ENCODE assay signal across 8 cellular contexts in genomic region chr21:36113647-36114428, GRCh38. TPM values are rescaled to one million over a fixed set of nuclear protein-coding genes. Genes with fewer than 3 reads are reported as not detected.
DNase-seq lines count a peak whose midpoint lies in the region; ATAC-seq and TF ChIP-seq lines count a peak whose summit lies in the region.

No MANE protein-coding gene starts in this region.

- H3K36me3 Mint-ChIP-seq in activated CD4-positive, alpha-beta memory T cell treated with anti-CD3 and anti-CD28 coated beads, Interleukin-2, amount 10 ng/mL, durations not matched to agents 7 days and 5 days (ENCODE audit: low read depth), result no peaks in the 10 kb centered on the region

- no peaks in the 10 kb centered on the region for H3K36me3 ChIP-seq in left lung

- peaks cover 2% of the 10 kb centered on the region for H3K9me3 Mint-ChIP-seq in activated CD4-positive, alpha-beta memory T cell treated with anti-CD3 and anti-CD28 coated beads, Interleukin-2, amount 10 ng/mL, durations not matched to agents 7 days and 5 days

- TF ChIP-seq POLR2A in lower leg skin (IDR thresholded peaks at IDR 0.05), result no peak

- ATAC-seq in left ventricle myocardium superior, result peak; percentile 40
- ATAC-seq in left cardiac atrium, result no peak
- ATAC-seq in left lung, result peak; percentile 72

- H3K4me1 Mint-ChIP-seq in activated CD4-positive, alpha-beta memory T cell treated with anti-CD3 and anti-CD28 coated beads, Interleukin-2, amount 10 ng/mL, durations not matched to agents 7 days and 5 days, result peaks cover 29% of the 10 kb centered on the region

- H3K4me1 ChIP-seq in left lung, result peaks cover 0 to 21% of the 10 kb centered on the region in 2 donors

- TF ChIP-seq CTCF in left lung (IDR thresholded peaks at IDR 0.05) (no peak), lower leg skin (IDR thresholded peaks at IDR 0.05) (no peak)

- peak overlapping the region; percentile 65 to 77 for H3K27ac ChIP-seq in left lung

- H3K27me3 ChIP-seq in left lung, result no peaks in the 10 kb centered on the region

- H3K4me3 Mint-ChIP-seq in activated CD4-positive, alpha-beta memory T cell treated with anti-CD3 and anti-CD28 coated beads, Interleukin-2, amount 10 ng/mL, durations not matched to agents 7 days and 5 days, result peak overlapping the region; percentile 57

- peak overlapping the region; percentile 73 for H3K27ac Mint-ChIP-seq in activated CD4-positive, alpha-beta memory T cell treated with anti-CD3 and anti-CD28 coated beads, Interleukin-2, amount 10 ng/mL, durations not matched to agents 7 days and 5 days

- CTCF ChIA-PET in activated CD4-positive, alpha-beta memory T cell treated with anti-CD3 and anti-CD28 coated beads, Interleukin-2, amount 10 ng/mL, durations not matched to agents 7 days and 5 days (lab: Charles Lee), result interaction anchor here (0.7 to 4.2 kb wide), 23 partner anchors 9 to 835 kb away, joined by 3 to 40 read pairs (median 4); partner anchors contain the start of genes CBR1 and SETD4

- H3K9me3 ChIP-seq in left lung, result no peaks in the 10 kb centered on the region

- WGBS in lower leg skin, 2 donors, result 42 to 51% methylated on average over 17 of the region's 17 CpGs

- peak overlapping the region in 1 of 2 donors; percentile 41 for H3K4me3 ChIP-seq in left lung
- H3K4me3 ChIP-seq in lower leg skin (ENCODE audit: low read depth, poor library complexity, severe bottlenecking), result no peak overlapping the region

- intact Hi-C loops in left ventricle myocardium superior (cut with micrococcal nuclease), result loop anchor here (10.0 kb wide), 1 partner anchor 49 kb away; the partner anchor contains the start of gene SETD4
- intact Hi-C loops in left cardiac atrium (cut with DNase I), result loop anchor here in 1 of 2 donors (5.0 kb wide), 1 partner anchor 42 kb away; the partner anchor contains the start of gene CBR1
- intact Hi-C loops in left lung (cut with DNase I), result no loop called here
- intact Hi-C loops in lower leg skin (cut with DNase I; ENCODE audit: low total_unique reads), result loop anchor here (10.0 kb wide), 1 partner anchor 259 kb away; no protein-coding TSS in a partner anchor

- peaks cover 14% of the 10 kb centered on the region for H3K27me3 Mint-ChIP-seq in activated CD4-positive, alpha-beta memory T cell treated with anti-CD3 and anti-CD28 coated beads, Interleukin-2, amount 10 ng/mL, durations not matched to agents 7 days and 5 days

- POLR2A ChIA-PET in activated CD4-positive, alpha-beta memory T cell treated with anti-CD3 and anti-CD28 coated beads, Interleukin-2, amount 10 ng/mL, durations not matched to agents 7 days and 5 days (lab: Charles Lee), result interaction anchor here (0.9 to 3.4 kb wide), 4 partner anchors 9 to 207 kb away, joined by 3 to 21 read pairs (median 6); partner anchors contain the start of genes MORC3 and SETD4

- DNase-seq in left ventricle myocardium superior (no peak), left cardiac atrium (no peak), left lung (peak; percentile 76 to 88), CD1c-positive myeloid dendritic cell (ENCODE audit: extremely low spot score) (no peak), NCI-H1930 (lab: John Stamatoyannopoulos, UW) (no peak), kidney glomerular epithelial cell (lab: John Stamatoyannopoulos, UW) (no peak), lower leg skin (ENCODE audit: low spot score in 2 of 2) (no peak)
- DNase-seq in activated CD4-positive, alpha-beta memory T cell treated with anti-CD3 and anti-CD28 coated beads, Interleukin-2, amount 10 ng/mL, durations not matched to agents 7 days and 5 days, result peak; percentile 20

RNA-seq across cellular contexts. Expression of gene CBR3, which starts 21.0 kb away (rescaled TPM):
- total RNA-seq in left ventricle myocardium superior (2.6 TPM), left cardiac atrium (1 to 10 TPM; 4.9 to 7.5 TPM), left lung (1 to 10 TPM; 2.5 to 4.7 TPM), lower leg skin (10 to 100 TPM; 21.3 to 45.9 (median 37.9) TPM)
- 10 to 100 TPM; 27.3 to 29.0 TPM for total RNA-seq in activated CD4-positive, alpha-beta memory T cell treated with anti-CD3 and anti-CD28 coated beads, Interleukin-2, amount 10 ng/mL, durations not matched to agents 7 days and 5 days

RNA-seq across cellular contexts. Expression of gene DOP1B, which starts 42.8 kb away (rescaled TPM):
- total RNA-seq in left ventricle myocardium superior (15.8 TPM), left cardiac atrium (1 to 10 TPM; 6.5 to 7.0 TPM), left lung (10 to 100 TPM; 27.4 to 29.6 TPM), lower leg skin (10 to 100 TPM; 20.0 to 47.3 (median 33.5) TPM)
- total RNA-seq in activated CD4-positive, alpha-beta memory T cell treated with anti-CD3 and anti-CD28 coated beads, Interleukin-2, amount 10 ng/mL, durations not matched to agents 7 days and 5 days, result 10 to 100 TPM; 23.1 to 24.9 TPM

RNA-seq across cellular contexts. Expression of gene CBR1, which starts 44.0 kb away (rescaled TPM):
- total RNA-seq in left ventricle myocardium superior, result 25.8 TPM
- 10 to 100 TPM; 25.3 to 34.8 TPM for total RNA-seq in left cardiac atrium
- total RNA-seq in activated CD4-positive, alpha-beta memory T cell treated with anti-CD3 and anti-CD28 coated beads, Interleukin-2, amount 10 ng/mL, durations not matched to agents 7 days and 5 days, result 10 to 100 TPM; 42.0 to 44.1 TPM
- total RNA-seq in left lung, result 10 to 100 TPM; 64.1 to 83.4 TPM
- total RNA-seq in lower leg skin, result 100 to 1,000 TPM; 312 to 945 (median 473) TPM

RNA-seq across cellular contexts. Expression of gene SETD4, which starts 53.5 kb away (rescaled TPM):
- total RNA-seq in left ventricle myocardium superior, result 10.3 TPM
- 10 to 100 TPM; 11.5 TPM for total RNA-seq in left cardiac atrium
- 10 to 100 TPM; 15.5 to 17.4 TPM for total RNA-seq in activated CD4-positive, alpha-beta memory T cell treated with anti-CD3 and anti-CD28 coated beads, Interleukin-2, amount 10 ng/mL, durations not matched to agents 7 days and 5 days
- 10 to 100 TPM; 16.6 to 21.3 TPM for total RNA-seq in left lung
- total RNA-seq in lower leg skin, result 10 to 100 TPM; 21.1 to 41.6 (median 30.1) TPM

Comparison
In these comparisons a context has a peak if more than half of its experiments do, and no peak if none do; other contexts are left out.
1. ATAC-seq: peak in left ventricle myocardium superior (single experiment) and left lung (single experiment); none in left cardiac atrium (0 of 2).
2. DNase-seq: peak in activated CD4-positive, alpha-beta memory T cell treated with anti-CD3 and anti-CD28 coated beads, Interleukin-2, amount 10 ng/mL, durations not matched to agents 7 days and 5 days (single experiment) and left lung (2 of 2); none in left ventricle myocardium superior (single experiment), left cardiac atrium (single experiment), CD1c-positive myeloid dendritic cell (single experiment), NCI-H1930 (0 of 2), kidney glomerular epithelial cell (single experiment) and lower leg skin (0 of 2).
3. intact Hi-C loops: an anchor here in left ventricle myocardium superior (10.0 kb wide) and lower leg skin (10.0 kb wide); none called in left lung.